ENCODE assay signal across 24 cellular contexts in genomic region chr19:5929646-5930045, GRCh38. TPM values are rescaled to one million over a fixed set of nuclear protein-coding genes. Genes with fewer than 3 reads are reported as not detected.
"Had no signal": no experiment of that assay in that cellular context is flagged by ENCODE, and none has a peak within 500 bp of the region (broad histone marks: within the 10 kb centered on the region; RNA-seq: fewer than 3 reads in every experiment).

No MANE protein-coding gene starts in this region.

- H3K27ac ChIP-seq: ascending aorta, epithelial cell of prostate, neutrophil had no signal

- H3K9me3 ChIP-seq: ascending aorta, breast epithelium, heart right ventricle, neutrophil had no signal

- H3K27me3 ChIP-seq: ascending aorta, breast epithelium, heart right ventricle, neutrophil had no signal

- ATAC-seq: activated naive CD8-positive, alpha-beta T cell treated with anti-CD3 and anti-CD28 coated beads, Interleukin-2, amount 50 U/mL, for 24 hours; effector memory CD8-positive, alpha-beta T cell; heart right ventricle; left lobe of liver; right cardiac atrium had no signal

- H3K9me3 Mint-ChIP-seq: activated naive CD8-positive, alpha-beta T cell treated with anti-CD3 and anti-CD28 coated beads, Interleukin-2, amount 50 U/mL, for 24 hours; dendritic cell treated with granulocyte-macrophage colony-stimulating factor and Interleukin-4, amounts not matched to agents 40 ng/mL and 50 ng/mL, for 4 days; effector memory CD8-positive, alpha-beta T cell; naive B cell had no signal

- H3K27me3 Mint-ChIP-seq: activated naive CD8-positive, alpha-beta T cell treated with anti-CD3 and anti-CD28 coated beads, Interleukin-2, amount 50 U/mL, for 24 hours; dendritic cell treated with granulocyte-macrophage colony-stimulating factor and Interleukin-4, amounts not matched to agents 40 ng/mL and 50 ng/mL, for 4 days; effector memory CD8-positive, alpha-beta T cell; naive B cell had no signal

- H3K4me2 ChIP-seq: smooth muscle cell had no signal

- H3K27ac Mint-ChIP-seq: activated naive CD8-positive, alpha-beta T cell treated with anti-CD3 and anti-CD28 coated beads, Interleukin-2, amount 50 U/mL, for 24 hours; dendritic cell treated with granulocyte-macrophage colony-stimulating factor and Interleukin-4, amounts not matched to agents 40 ng/mL and 50 ng/mL, for 4 days; effector memory CD8-positive, alpha-beta T cell had no signal

- H3K4me1 Mint-ChIP-seq: activated naive CD8-positive, alpha-beta T cell treated with anti-CD3 and anti-CD28 coated beads, Interleukin-2, amount 50 U/mL, for 24 hours had no signal

- H3K4me3 Mint-ChIP-seq: activated naive CD8-positive, alpha-beta T cell treated with anti-CD3 and anti-CD28 coated beads, Interleukin-2, amount 50 U/mL, for 24 hours; dendritic cell treated with granulocyte-macrophage colony-stimulating factor and Interleukin-4, amounts not matched to agents 40 ng/mL and 50 ng/mL, for 4 days; effector memory CD8-positive, alpha-beta T cell; naive B cell had no signal

- DNase-seq: activated CD4-positive, alpha-beta T cell treated with anti-CD3 and anti-CD28 coated beads for 1 hour; activated CD4-positive, alpha-beta T cell treated with anti-CD3 and anti-CD28 coated beads, Interleukin-2, amount 50 U/mL, for 4 hours; activated naive CD4-positive, alpha-beta T cell treated with Interleukin-2 at 50 U/mL for 16 hours; activated naive CD8-positive, alpha-beta T cell treated with anti-CD3 and anti-CD28 coated beads, Interleukin-2, amount 50 U/mL, for 24 hours; activated T-cell treated with anti-CD3 and anti-CD28 coated beads for 4 hours; cerebellar nuclear complex; effector memory CD8-positive, alpha-beta T cell; heart right ventricle; islet precursor cell; midbrain; naive B cell; T1000 had no signal

- H3K4me3 ChIP-seq: ascending aorta, breast epithelium, heart right ventricle, smooth muscle cell had no signal

- H3K4me1 ChIP-seq: breast epithelium had no signal

RNA-seq across cellular contexts. Expression of gene FUT5, which starts 59.3 kb away (rescaled TPM):
- total RNA-seq: ascending aorta, breast epithelium, frontal cortex, lung microvascular endothelial cell, right cardiac atrium, smooth muscle cell, ureter had no signal
- polyA plus RNA-seq: heart right ventricle, right cardiac atrium, smooth muscle cell, thymus had no signal
